Comparison of ENCODE assay signal across 8 cellular contexts in genomic region chr2:156437272-156437671, GRCh38. TPM values are rescaled to one million over a fixed set of nuclear protein-coding genes. Genes with fewer than 3 reads are reported as not detected.
DNase-seq lines count a peak whose midpoint lies in the region; ATAC-seq and TF ChIP-seq lines count a peak whose summit lies in the region.

No MANE protein-coding gene starts in this region.

- WGBS in H9 (ENCODE audit: extremely low coverage, insufficient read length, low lambda C conversion rate) = no CpG with 5 or more reads among the region's 6 CpGs

- 0 out of 2 replicates have a peak, but pooled peaks cover 5% of the 10 kb centered on the region for H3K4me1 ChIP-seq in H9 (ENCODE audit: insufficient read depth, low read length)
- no peaks in the 10 kb centered on the region for H3K4me1 ChIP-seq in NT2/D1 (ENCODE audit: insufficient read depth, insufficient read length)
- peaks cover 23 to 25% of the 10 kb centered on the region in 2 donors for H3K4me1 ChIP-seq in duodenal mucosa (ENCODE audit: control insufficient read depth in 1 of 2, insufficient read depth in 2 of 2, low read length in 2 of 2)

- H3K36me3 ChIP-seq in NT2/D1 (ENCODE audit: insufficient read depth, insufficient read length, low read length) (peaks cover 5% of the 10 kb centered on the region), duodenal mucosa (ENCODE audit: control insufficient read depth in 1 of 2, insufficient read depth in 2 of 2, low read length in 2 of 2) (no peaks in the 10 kb centered on the region)

- no peaks in the 10 kb centered on the region for H3K79me1 ChIP-seq in H9 (ENCODE audit: insufficient read depth, low read depth, low read length, poor library complexity, severe bottlenecking)

- H2BK12ac ChIP-seq in H9 (ENCODE audit: insufficient read length, low read depth, low read length) = no peak overlapping the region

- H3K4me2 ChIP-seq in H9 (ENCODE audit: insufficient read depth, insufficient read length, low read length) = peak overlapping the region; percentile 71

- peak overlapping the region; percentile 76 for H3K4me3 ChIP-seq in NT2/D1 (ENCODE audit: insufficient read length, low read depth)
- H3K4me3 ChIP-seq in duodenal mucosa (ENCODE audit: low read depth in 1 of 2, low read length in 2 of 2) = peak overlapping the region; percentile 86 to 92

- no peak overlapping the region for H3K18ac ChIP-seq in H9 (ENCODE audit: insufficient read length, low read depth, low read length)

- peaks cover 35 to 38% of the 10 kb centered on the region in 2 experiments for H3K4me1 Mint-ChIP-seq in H9
- H3K4me1 Mint-ChIP-seq in natural killer cell treated with Interleukin-12 subunit alpha and Interleukin-12 subunit beta and Interleukin-15 and Interleukin-18, amount 100 ng/mL, for 72 hours (ENCODE audit: low read depth in 2 of 2) = peaks cover 25 to 29% of the 10 kb centered on the region in 2 donors

- no peak overlapping the region for H2BK5ac ChIP-seq in H9 (ENCODE audit: insufficient read length, low read length)

- H3K27ac ChIP-seq in H9 (ENCODE audit: insufficient read length, low read depth, low read length) = no peak overlapping the region
- H3K27ac ChIP-seq in duodenal mucosa (ENCODE audit: low read depth, low read length) = no peak overlapping the region

- H3K9me3 ChIP-seq in H9 (ENCODE audit: control insufficient read depth, low read depth, low read length) (no peaks in the 10 kb centered on the region), NT2/D1 (ENCODE audit: insufficient read depth, low read length) (no peaks in the 10 kb centered on the region), duodenal mucosa (ENCODE audit: control insufficient read depth in 1 of 2, low read length in 2 of 2) (no peaks in the 10 kb centered on the region)

- DNase-seq in H9 (no peak), NT2/D1 (ENCODE audit: low read depth, low spot score) (no peak), NCI-H226 (no peak), NCI-H1694 treated with DMSO at 0.1 percent for 48 hours (lab: John Stamatoyannopoulos, UW) (no peak)
- no peak for DNase-seq in natural killer cell treated with Interleukin-12 subunit alpha and Interleukin-12 subunit beta and Interleukin-15 and Interleukin-18, amount 100 ng/mL, for 72 hours (ENCODE audit: low spot score)

- no peak overlapping the region for H3K56ac ChIP-seq in H9 (ENCODE audit: insufficient read length, low read depth, low read length)

- H4K20me1 ChIP-seq in H9 (ENCODE audit: control insufficient read depth, insufficient read depth, insufficient read length) = no peaks in the 10 kb centered on the region

- H3T11ph ChIP-seq in H9 (ENCODE audit: low read length) = no peak overlapping the region

- no peak overlapping the region for H3K4ac ChIP-seq in H9 (ENCODE audit: low read depth, low read length)

- H3K27me3 Mint-ChIP-seq in H9 (ENCODE audit: low read depth) = no peaks in the 10 kb centered on the region
- H3K27me3 Mint-ChIP-seq in natural killer cell treated with Interleukin-12 subunit alpha and Interleukin-12 subunit beta and Interleukin-15 and Interleukin-18, amount 100 ng/mL, for 72 hours = no peaks in the 10 kb centered on the region

- H3K9me3 Mint-ChIP-seq in H9 = no peaks in the 10 kb centered on the region; a peak in 1 of 5 replicates
- no peaks in the 10 kb centered on the region for H3K9me3 Mint-ChIP-seq in natural killer cell treated with Interleukin-12 subunit alpha and Interleukin-12 subunit beta and Interleukin-15 and Interleukin-18, amount 100 ng/mL, for 72 hours

- ATAC-seq in GM18499 (IDR thresholded peaks at IDR 0.05; ENCODE audit: insufficient read depth, unreplicated experiment) = peak; percentile 22
- peak; percentile 44 to 63 for ATAC-seq in natural killer cell treated with Interleukin-12 subunit alpha and Interleukin-12 subunit beta and Interleukin-15 and Interleukin-18, amount 100 ng/mL, for 72 hours
- no peak for ATAC-seq in HG03135 (IDR thresholded peaks at IDR 0.05; ENCODE audit: unreplicated experiment)

- no peak overlapping the region for H3K27ac Mint-ChIP-seq in H9
- peak overlapping the region; percentile 93 to 96 for H3K27ac Mint-ChIP-seq in natural killer cell treated with Interleukin-12 subunit alpha and Interleukin-12 subunit beta and Interleukin-15 and Interleukin-18, amount 100 ng/mL, for 72 hours

- TF ChIP-seq CTCF in H9 (conservative IDR thresholded peaks at IDR 0.05) = no peak

- peaks cover 7% of the 10 kb centered on the region; the same call in 1 of the 2 replicates for H3K79me2 ChIP-seq in H9 (ENCODE audit: insufficient read depth, low read length)

- no peak overlapping the region for H3K23ac ChIP-seq in H9 (ENCODE audit: insufficient read length, low read depth, low read length)

- no peak overlapping the region for H4K5ac ChIP-seq in H9 (ENCODE audit: insufficient read length, low read depth, low read length)

- no peak overlapping the region for H4K91ac ChIP-seq in H9 (ENCODE audit: insufficient read length, low read depth, low read length)

- no peak overlapping the region for H2AFZ ChIP-seq in H9 (ENCODE audit: low read length)

- no peak overlapping the region for H2AK5ac ChIP-seq in H9 (ENCODE audit: insufficient read length, low read length)

- no peak overlapping the region for H2BK120ac ChIP-seq in H9 (ENCODE audit: low read depth, low read length, poor library complexity, severe bottlenecking)

- no peak overlapping the region for H2BK20ac ChIP-seq in H9 (ENCODE audit: low read depth, low read length, poor library complexity, severe bottlenecking)

- H2BK15ac ChIP-seq in H9 (ENCODE audit: low read depth, low read length) = no peak overlapping the region

- no peak overlapping the region for H3K14ac ChIP-seq in H9 (ENCODE audit: insufficient read depth, low read length)

- H3K9ac ChIP-seq in H9 (ENCODE audit: extremely low read depth, insufficient read length, low read length) (no peak overlapping the region), NT2/D1 (ENCODE audit: insufficient read length, low read depth) (peak overlapping the region; percentile 97), duodenal mucosa (ENCODE audit: low read depth in 1 of 2, low read length in 2 of 2) (peak overlapping the region; percentile 87 to 97)

- peaks cover 4 to 9% (median 7%) of the 10 kb centered on the region in 3 experiments; a peak in 5 of 7 replicates for H3K36me3 Mint-ChIP-seq in H9 (ENCODE audit: insufficient read depth in 1 of 3, low read depth in 3 of 3)
- H3K36me3 Mint-ChIP-seq in natural killer cell treated with Interleukin-12 subunit alpha and Interleukin-12 subunit beta and Interleukin-15 and Interleukin-18, amount 100 ng/mL, for 72 hours = no peaks in the 10 kb centered on the region

- peak overlapping the region; percentile 77 to 93 for H3K4me3 Mint-ChIP-seq in H9
- peak overlapping the region; percentile 95 for H3K4me3 Mint-ChIP-seq in natural killer cell treated with Interleukin-12 subunit alpha and Interleukin-12 subunit beta and Interleukin-15 and Interleukin-18, amount 100 ng/mL, for 72 hours

- no peaks in the 10 kb centered on the region for H3K27me3 ChIP-seq in H9 (ENCODE audit: insufficient read depth, low read length)
- no peaks in the 10 kb centered on the region for H3K27me3 ChIP-seq in NT2/D1 (ENCODE audit: insufficient read depth, insufficient read length)
- no peaks in the 10 kb centered on the region for H3K27me3 ChIP-seq in duodenal mucosa (ENCODE audit: control insufficient read depth in 1 of 2, insufficient read depth in 2 of 2, low read length in 2 of 2)

- H4K8ac ChIP-seq in H9 (replicated peaks; ENCODE audit: insufficient read length, low read depth, low read length) = no peak overlapping the region

- peaks cover 7% of the 10 kb centered on the region for H3K23me2 ChIP-seq in H9 (ENCODE audit: insufficient read length, low read depth, low read length, poor library complexity, severe bottlenecking)

RNA-seq across cellular contexts. Expression of gene GPD2, which starts 1.1 kb away (rescaled TPM):
- total RNA-seq in H9 (2021) = 46.0 and 46.3 TPM in 2 replicates
- 10 to 100 TPM; 25.7 to 34.1 TPM for total RNA-seq in natural killer cell treated with Interleukin-12 subunit alpha and Interleukin-12 subunit beta and Interleukin-15 and Interleukin-18, amount 100 ng/mL, for 72 hours

Comparison
In these comparisons a context has a peak if more than half of its experiments do, and no peak if none do; other contexts are left out.
1. H3K27ac Mint-ChIP-seq: peak in natural killer cell treated with Interleukin-12 subunit alpha and Interleukin-12 subunit beta and Interleukin-15 and Interleukin-18, amount 100 ng/mL, for 72 hours (2 of 2); none in H9 (0 of 3).